18 cellular contexts compared by ENCODE assay signal in the genomic region with DNA sequence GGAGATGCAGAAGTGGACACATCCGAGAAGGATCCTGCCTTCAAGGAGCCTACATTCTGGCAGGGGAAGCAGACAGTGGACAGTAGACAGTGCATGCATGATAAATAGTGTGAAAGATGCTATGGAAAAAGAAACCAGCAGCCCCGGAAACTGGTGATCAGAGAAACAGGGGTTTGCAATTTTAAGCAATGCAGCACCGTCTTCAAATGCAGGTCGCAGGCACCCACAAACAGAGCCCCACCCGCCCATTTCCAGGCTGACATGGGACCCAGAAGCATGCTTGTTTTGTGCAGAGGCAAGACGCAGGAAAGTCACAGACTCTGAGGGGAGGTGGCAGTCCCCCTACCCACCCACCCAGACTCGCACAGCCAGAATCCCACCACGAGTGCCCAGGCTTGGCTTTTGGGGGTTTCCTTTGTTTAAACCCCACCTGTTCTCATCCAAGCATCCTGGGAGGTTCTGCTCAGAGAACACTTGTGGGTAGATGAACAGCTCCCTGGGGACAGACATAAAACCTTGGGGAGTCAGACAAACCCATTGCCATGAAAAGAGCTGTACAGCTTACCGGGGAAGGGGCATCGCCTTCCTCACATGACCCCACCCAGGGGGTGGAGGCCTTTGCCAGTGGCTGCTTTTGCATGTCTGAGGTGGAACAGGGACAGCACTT.
DNase-seq lines count a peak whose midpoint lies in the region; ATAC-seq and TF ChIP-seq lines count a peak whose summit lies in the region.
"Had no signal": no experiment of that assay in that cellular context is flagged by ENCODE, and none has a peak within 500 bp of the region (broad histone marks: within the 10 kb centered on the region; RNA-seq: fewer than 3 reads in every experiment).

No MANE protein-coding gene starts in this region.

- H3K36me3 Mint-ChIP-seq in activated naive CD4-positive, alpha-beta T cell treated with anti-CD3 and anti-CD28 coated beads, Interleukin-2, amount 10 ng/mL, durations not matched to agents 7 days and 5 days: peaks cover 8% of the 10 kb centered on the region
- peaks cover 5% of the 10 kb centered on the region for H3K36me3 Mint-ChIP-seq in activated T-helper 1 cell treated with anti-CD3 and anti-CD28 coated beads, Interleukin-12 subunit alpha, Interleukin-12 subunit beta, Interleukin-2, Interleukin-4 antibody, amounts not matched to agents 30 ng/mL and 10 ng/mL and 1 ng/mL, durations not matched to agents 14 hours and 24 hours and 36 hours (ENCODE audit: low read depth)

- peak overlapping the region; percentile 41 for H4K91ac ChIP-seq in neuronal stem cell (ENCODE audit: low read depth, low read length, poor library complexity)

- peaks cover 2 to 11% of the 10 kb centered on the region in 2 donors for H3K9me3 ChIP-seq in neuronal stem cell (replicated peaks in 1 of 2; ENCODE audit: control insufficient read depth in 2 of 2, insufficient read depth in 1 of 2, low read depth in 1 of 2, low read length in 2 of 2)
- no peaks in the 10 kb centered on the region for H3K9me3 ChIP-seq in thyroid gland
- H3K9me3 ChIP-seq: adrenal gland, upper lobe of right lung had no signal

- H3K27me3 Mint-ChIP-seq in activated naive CD4-positive, alpha-beta T cell treated with anti-CD3 and anti-CD28 coated beads, Interleukin-2, amount 10 ng/mL, durations not matched to agents 7 days and 5 days: peaks cover 9% of the 10 kb centered on the region
- H3K27me3 Mint-ChIP-seq in activated T-helper 1 cell treated with anti-CD3 and anti-CD28 coated beads, Interleukin-12 subunit alpha, Interleukin-12 subunit beta, Interleukin-2, Interleukin-4 antibody, amounts not matched to agents 30 ng/mL and 10 ng/mL and 1 ng/mL, durations not matched to agents 14 hours and 24 hours and 36 hours (ENCODE audit: insufficient read depth): no peaks in the 10 kb centered on the region

- H3K4me3 ChIP-seq in neuronal stem cell (ENCODE audit: low read length in 2 of 2) (no peak overlapping the region), thyroid gland (replicated peaks in 1 of 3) (no peak overlapping the region)
- H3K4me3 ChIP-seq: adrenal gland, left ventricle myocardium inferior, stomach, upper lobe of right lung had no signal

- peak overlapping the region; percentile 63 for H2AFZ ChIP-seq in neuronal stem cell (ENCODE audit: low read length)

- H3K14ac ChIP-seq in neuronal stem cell (ENCODE audit: low read length): peak overlapping the region; percentile 84

- CTCF ChIA-PET in activated naive CD4-positive, alpha-beta T cell treated with anti-CD3 and anti-CD28 coated beads, Interleukin-2, amount 10 ng/mL, durations not matched to agents 7 days and 5 days (lab: Charles Lee): interaction anchor here (1.7 kb wide), 1 partner anchor 10 kb away, joined by 3 read pairs; no protein-coding TSS in a partner anchor

- H3K4me1 Mint-ChIP-seq in activated naive CD4-positive, alpha-beta T cell treated with anti-CD3 and anti-CD28 coated beads, Interleukin-2, amount 10 ng/mL, durations not matched to agents 7 days and 5 days: peaks cover 28% of the 10 kb centered on the region
- H3K4me1 Mint-ChIP-seq in activated T-helper 1 cell treated with anti-CD3 and anti-CD28 coated beads, Interleukin-12 subunit alpha, Interleukin-12 subunit beta, Interleukin-2, Interleukin-4 antibody, amounts not matched to agents 30 ng/mL and 10 ng/mL and 1 ng/mL, durations not matched to agents 14 hours and 24 hours and 36 hours (ENCODE audit: low read depth): peaks cover 36% of the 10 kb centered on the region

- peak overlapping the region; percentile 12 for H3K9ac ChIP-seq in neuronal stem cell (ENCODE audit: low read depth, low read length, poor library complexity)

- peak; percentile 68 for DNase-seq in activated naive CD4-positive, alpha-beta T cell treated with anti-CD3 and anti-CD28 coated beads, Interleukin-2, amount 10 ng/mL, durations not matched to agents 7 days and 5 days
- no peak for DNase-seq in activated naive CD4-positive, alpha-beta T cell treated with Interleukin-2 at 50 U/mL for 16 hours
- DNase-seq in NCI-H1436 (lab: John Stamatoyannopoulos, UW): peak; percentile 69
- DNase-seq in activated T-helper 1 cell treated with anti-CD3 and anti-CD28 coated beads, Interleukin-12 subunit alpha, Interleukin-12 subunit beta, Interleukin-2, Interleukin-4 antibody, amounts not matched to agents 30 ng/mL and 10 ng/mL and 1 ng/mL, durations not matched to agents 14 hours and 24 hours and 36 hours (ENCODE audit: low spot score): peak; percentile 49
- no peak for DNase-seq in neuronal stem cell (ENCODE audit: low spot score)
- DNase-seq in left lobe of liver (ENCODE audit: low spot score): no peak
- no peak for DNase-seq in thyroid gland
- DNase-seq in cortex of kidney (lab: John Stamatoyannopoulos, UW): no peak
- DNase-seq: adrenal gland, left ventricle myocardium inferior, MM.1S, NCI-H1930, NCI-H510A, SHP77, stomach, upper lobe of right lung had no signal

- H3K79me1 ChIP-seq in neuronal stem cell (ENCODE audit: low read depth, low read length): no peaks in the 10 kb centered on the region

- H3K27ac ChIP-seq in neuronal stem cell (replicated peaks; ENCODE audit: low read length) (no peak overlapping the region), thyroid gland (no peak overlapping the region)
- H3K27ac ChIP-seq: adrenal gland, left ventricle myocardium inferior, stomach, upper lobe of right lung had no signal

- intact Hi-C loops in activated T-helper 1 cell treated with anti-CD3 and anti-CD28 coated beads, Interleukin-12 subunit alpha, Interleukin-12 subunit beta, Interleukin-2, Interleukin-4 antibody, amounts not matched to agents 30 ng/mL and 10 ng/mL and 1 ng/mL, durations not matched to agents 14 hours and 24 hours and 36 hours (cut with micrococcal nuclease): loop anchor here (2.0 kb wide), 1 partner anchor 14 kb away; no protein-coding TSS in a partner anchor
- intact Hi-C loops in thyroid gland (cut with DNase I): no loop called here

- TF ChIP-seq CTCF in thyroid gland (IDR thresholded peaks at IDR 0.05): no peak

- H3K18ac ChIP-seq in neuronal stem cell (ENCODE audit: low read length): peak overlapping the region; percentile 65

- H3K27ac Mint-ChIP-seq in activated naive CD4-positive, alpha-beta T cell treated with anti-CD3 and anti-CD28 coated beads, Interleukin-2, amount 10 ng/mL, durations not matched to agents 7 days and 5 days: peak overlapping the region; percentile 90
- peak overlapping the region; percentile 68 for H3K27ac Mint-ChIP-seq in activated T-helper 1 cell treated with anti-CD3 and anti-CD28 coated beads, Interleukin-12 subunit alpha, Interleukin-12 subunit beta, Interleukin-2, Interleukin-4 antibody, amounts not matched to agents 30 ng/mL and 10 ng/mL and 1 ng/mL, durations not matched to agents 14 hours and 24 hours and 36 hours

- no peak overlapping the region for H2BK120ac ChIP-seq in neuronal stem cell (ENCODE audit: low read depth, low read length)

- no peak overlapping the region for H3K4ac ChIP-seq in neuronal stem cell (ENCODE audit: low read length)

- no peak for TF ChIP-seq POLR2A in thyroid gland (IDR thresholded peaks at IDR 0.05)

- H2BK5ac ChIP-seq in neuronal stem cell (ENCODE audit: low read length): no peak overlapping the region

- H3K4me1 ChIP-seq in neuronal stem cell (ENCODE audit: control insufficient read depth in 2 of 2, insufficient read depth in 1 of 2, low read depth in 1 of 2, low read length in 2 of 2) (peaks cover 14 to 15% of the 10 kb centered on the region in 2 donors), thyroid gland (no peaks in the 10 kb centered on the region)
- H3K4me1 ChIP-seq: adrenal gland, stomach, upper lobe of right lung had no signal

- H2BK12ac ChIP-seq in neuronal stem cell (ENCODE audit: low read length): peak overlapping the region; percentile 76

- H3K9me3 Mint-ChIP-seq in activated naive CD4-positive, alpha-beta T cell treated with anti-CD3 and anti-CD28 coated beads, Interleukin-2, amount 10 ng/mL, durations not matched to agents 7 days and 5 days: peaks cover 11% of the 10 kb centered on the region
- H3K9me3 Mint-ChIP-seq in activated T-helper 1 cell treated with anti-CD3 and anti-CD28 coated beads, Interleukin-12 subunit alpha, Interleukin-12 subunit beta, Interleukin-2, Interleukin-4 antibody, amounts not matched to agents 30 ng/mL and 10 ng/mL and 1 ng/mL, durations not matched to agents 14 hours and 24 hours and 36 hours: peaks cover 9% of the 10 kb centered on the region

- no peak overlapping the region for H3K4me2 ChIP-seq in neuronal stem cell (ENCODE audit: insufficient read depth, low read length, poor library complexity, severe bottlenecking)

- peak overlapping the region; percentile 68 for H2AK5ac ChIP-seq in neuronal stem cell (ENCODE audit: low read depth, low read length)

- peak overlapping the region; percentile 98 for H3K23ac ChIP-seq in neuronal stem cell (ENCODE audit: low read depth, low read length, poor library complexity)

- H3K36me3 ChIP-seq in neuronal stem cell (replicated peaks in 1 of 2; ENCODE audit: control insufficient read depth in 2 of 2, insufficient read depth in 2 of 2, low read length in 2 of 2) (no peaks in the 10 kb centered on the region), thyroid gland (no peaks in the 10 kb centered on the region)
- H3K36me3 ChIP-seq: adrenal gland, left ventricle myocardium inferior, stomach, upper lobe of right lung had no signal

- no peaks in the 10 kb centered on the region for H3K27me3 ChIP-seq in neuronal stem cell (ENCODE audit: control insufficient read depth in 3 of 3, insufficient read depth in 3 of 3, low read depth in 1 of 3, low read length in 3 of 3)
- no peaks in the 10 kb centered on the region for H3K27me3 ChIP-seq in thyroid gland
- H3K27me3 ChIP-seq: upper lobe of right lung had no signal

- no peak overlapping the region for H4K8ac ChIP-seq in neuronal stem cell (ENCODE audit: low read depth, low read length)

- no peak overlapping the region for H3K4me3 Mint-ChIP-seq in activated naive CD4-positive, alpha-beta T cell treated with anti-CD3 and anti-CD28 coated beads, Interleukin-2, amount 10 ng/mL, durations not matched to agents 7 days and 5 days
- H3K4me3 Mint-ChIP-seq in activated T-helper 1 cell treated with anti-CD3 and anti-CD28 coated beads, Interleukin-12 subunit alpha, Interleukin-12 subunit beta, Interleukin-2, Interleukin-4 antibody, amounts not matched to agents 30 ng/mL and 10 ng/mL and 1 ng/mL, durations not matched to agents 14 hours and 24 hours and 36 hours: no peak overlapping the region

- WGBS in neuronal stem cell (ENCODE audit: extremely low coverage in 2 of 2, insufficient read length in 2 of 2, insufficient replicate concordance in 1 of 2), 2 donors: no CpG with 5 or more reads among the region's 10 CpGs
- 76 to 90% methylated on average over 8 to 10 of the region's 10 CpGs for WGBS in thyroid gland, 2 donors

- no peak overlapping the region for H2BK15ac ChIP-seq in neuronal stem cell (ENCODE audit: low read length)

- ATAC-seq in left lobe of liver: no peak
- ATAC-seq: esophagus mucosa, sciatic nerve had no signal

Comparison
In these comparisons a context has a peak if more than half of its experiments do, and no peak if none do; other contexts are left out.
1. DNase-seq: peak in activated naive CD4-positive, alpha-beta T cell treated with anti-CD3 and anti-CD28 coated beads, Interleukin-2, amount 10 ng/mL, durations not matched to agents 7 days and 5 days (single experiment), NCI-H1436 (single experiment) and activated T-helper 1 cell treated with anti-CD3 and anti-CD28 coated beads, Interleukin-12 subunit alpha, Interleukin-12 subunit beta, Interleukin-2, Interleukin-4 antibody, amounts not matched to agents 30 ng/mL and 10 ng/mL and 1 ng/mL, durations not matched to agents 14 hours and 24 hours and 36 hours (single experiment); none in activated naive CD4-positive, alpha-beta T cell treated with Interleukin-2 at 50 U/mL for 16 hours (single experiment), neuronal stem cell (single experiment), left lobe of liver (single experiment), thyroid gland (0 of 2) and cortex of kidney (single experiment).